In the genomic region with DNA sequence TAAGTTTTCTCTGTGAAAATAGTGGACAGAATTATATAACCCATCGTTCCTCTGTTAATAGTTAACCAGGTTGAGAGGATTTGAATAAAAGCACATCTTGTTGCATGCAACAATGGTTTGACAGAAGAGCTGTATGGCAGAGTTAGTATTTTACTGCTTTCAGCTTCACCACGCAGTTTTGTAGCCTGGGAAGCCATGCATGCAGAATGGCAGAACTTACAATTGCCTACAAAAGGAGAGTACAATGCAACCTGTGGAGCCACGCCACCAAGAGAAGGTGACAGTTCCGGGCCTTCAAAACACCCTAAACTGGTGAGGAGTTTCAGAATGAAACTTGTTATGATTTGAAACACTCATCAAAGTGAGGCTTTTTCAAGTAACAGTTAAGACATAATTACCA, we compare ENCODE assay signal across 11 cellular contexts.
A peak's percentile ranks its signal among the peaks of the same experiment; 100 is the strongest.
DNase-seq lines count a peak whose midpoint lies in the region; ATAC-seq and TF ChIP-seq lines count a peak whose summit lies in the region.
"Had no signal": no experiment of that assay in that cellular context is flagged by ENCODE, and none has a peak within 500 bp of the region (broad histone marks: within the 10 kb centered on the region; RNA-seq: fewer than 3 reads in every experiment).

No MANE protein-coding gene starts in this region.

- DNase-seq in SK-N-SH (no peak), renal cortical epithelial cell (ENCODE audit: low read depth) (peak; percentile 57), RKO (ENCODE audit: low spot score) (no peak), hippocampal formation (lab: John Stamatoyannopoulos, UW) (no peak), ureter (ENCODE audit: low spot score) (no peak)

- TF ChIP-seq RAD21 in SK-N-SH (IDR thresholded peaks at IDR 0.05; ENCODE audit: low read length), result no peak

- TF ChIP-seq CTCF in SK-N-SH (IDR thresholded peaks at IDR 0.05), result no peak

- POLR2A ChIA-PET in SK-N-SH (lab: Yijun Ruan, JAX), result no interaction called here

- H3K9me3 ChIP-seq in SK-N-SH, result no peaks in the 10 kb centered on the region

- no peaks in the 10 kb centered on the region for H3K27me3 ChIP-seq in SK-N-SH (ENCODE audit: insufficient read depth)

- 84% methylated on average over 4 of the region's 4 CpGs for WGBS in SK-N-SH (ENCODE audit: low lambda C conversion rate)

- H3K9ac ChIP-seq in SK-N-SH, result no peak overlapping the region
- H3K9ac ChIP-seq: GM23248 had no signal

- H2AFZ ChIP-seq in SK-N-SH (ENCODE audit: low read depth), result no peak overlapping the region
- H2AFZ ChIP-seq: GM23248 had no signal

- TF ChIP-seq EP300 in SK-N-SH (IDR thresholded peaks at IDR 0.05; ENCODE audit: borderline replicate concordance in 1 of 2, low read depth in 1 of 2, low read length in 1 of 2), result no peak

- CTCF ChIA-PET in SK-N-SH (lab: Yijun Ruan, JAX), result interaction anchor here (0.6 to 5.2 kb wide), 72 partner anchors 9 to 1233 kb away, joined by 3 to 143 read pairs (median 5); no protein-coding TSS in a partner anchor

- peaks cover 7 to 18% of the 10 kb centered on the region in 2 experiments; a peak in 3 of 4 replicates for H3K4me1 ChIP-seq in SK-N-SH (ENCODE audit: control insufficient read depth in 1 of 2, insufficient read depth in 2 of 2, low read depth in 1 of 2, low read length in 1 of 2)

- ATAC-seq in SK-N-SH treated with all-trans-retinoic acid at 6 μM for 48 hours (peak; percentile 11; the same call in 2 of the 3 replicates), GM21723 (IDR thresholded peaks at IDR 0.05; ENCODE audit: unreplicated experiment) (peak; percentile 81), HG03342 (IDR thresholded peaks at IDR 0.05; ENCODE audit: unreplicated experiment) (peak; percentile 69)

- no peaks in the 10 kb centered on the region for H3K36me3 ChIP-seq in SK-N-SH (replicated peaks in 1 of 2; ENCODE audit: control insufficient read depth in 1 of 2, insufficient read depth in 2 of 2, low read length in 1 of 2)
- H3K36me3 ChIP-seq: cardiac muscle cell had no signal

- H3K9me2 ChIP-seq in SK-N-SH, result no peaks in the 10 kb centered on the region

- no peak overlapping the region for H3K4me2 ChIP-seq in SK-N-SH

- no peaks in the 10 kb centered on the region for H3K79me2 ChIP-seq in SK-N-SH (ENCODE audit: insufficient read depth)

- H3K27ac ChIP-seq in SK-N-SH (ENCODE audit: low read depth in 2 of 2, low read length in 1 of 2), result no peak overlapping the region
- H3K27ac ChIP-seq: 22Rv1, cardiac muscle cell, GM23248 had no signal

- H4K20me1 ChIP-seq in SK-N-SH (ENCODE audit: insufficient read depth), result no peaks in the 10 kb centered on the region

- H3K4me3 ChIP-seq in SK-N-SH (ENCODE audit: low read depth in 2 of 2, low read length in 1 of 2), result no peak overlapping the region
- H3K4me3 ChIP-seq: cardiac muscle cell, GM23248 had no signal

- H3F3A ChIP-seq in SK-N-SH (replicated peaks; ENCODE audit: insufficient read depth), result no peaks in the 10 kb centered on the region

TF ChIP-seq in SK-N-SH treated with all-trans-retinoic acid at 6 μM for 48 hours, 23 proteins besides CTCF, POLR2A, EP300 and RAD21 (continues in another document):
- TF ChIP-seq ZNF8 (CRISPR knock-in tag; IDR thresholded peaks at IDR 0.05) (no peak), ZNF565 (CRISPR knock-in tag; conservative IDR thresholded peaks at IDR 0.05; ENCODE audit: low read depth) (no peak), TOX (CRISPR knock-in tag; IDR thresholded peaks at IDR 0.05; ENCODE audit: borderline replicate concordance) (no peak), GLIS3 (CRISPR knock-in tag; IDR thresholded peaks at IDR 0.05) (no peak), ZC3H10 (CRISPR knock-in tag; IDR thresholded peaks at IDR 0.05) (no peak), OSR1 (CRISPR knock-in tag; IDR thresholded peaks at IDR 0.05) (no peak), TCF4 (CRISPR knock-in tag; IDR thresholded peaks at IDR 0.05; ENCODE audit: borderline replicate concordance) (no peak)
- TF ChIP-seq, protein P1, sequence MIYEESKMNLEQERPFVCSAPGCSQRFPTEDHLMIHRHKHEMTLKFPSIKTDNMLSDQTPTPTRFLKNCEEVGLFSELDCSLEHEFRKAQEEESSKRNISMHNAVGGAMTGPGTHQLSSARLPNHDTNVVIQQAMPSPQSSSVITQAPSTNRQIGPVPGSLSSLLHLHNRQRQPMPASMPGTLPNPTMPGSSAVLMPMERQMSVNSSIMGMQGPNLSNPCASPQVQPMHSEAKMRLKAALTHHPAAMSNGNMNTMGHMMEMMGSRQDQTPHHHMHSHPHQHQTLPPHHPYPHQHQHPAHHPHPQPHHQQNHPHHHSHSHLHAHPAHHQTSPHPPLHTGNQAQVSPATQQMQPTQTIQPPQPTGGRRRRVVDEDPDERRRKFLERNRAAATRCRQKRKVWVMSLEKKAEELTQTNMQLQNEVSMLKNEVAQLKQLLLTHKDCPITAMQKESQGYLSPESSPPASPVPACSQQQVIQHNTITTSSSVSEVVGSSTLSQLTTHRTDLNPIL (CRISPR knock-in tag; IDR thresholded peaks at IDR 0.05; ENCODE audit: low read depth), result no peak
- TF ChIP-seq, protein P2, sequence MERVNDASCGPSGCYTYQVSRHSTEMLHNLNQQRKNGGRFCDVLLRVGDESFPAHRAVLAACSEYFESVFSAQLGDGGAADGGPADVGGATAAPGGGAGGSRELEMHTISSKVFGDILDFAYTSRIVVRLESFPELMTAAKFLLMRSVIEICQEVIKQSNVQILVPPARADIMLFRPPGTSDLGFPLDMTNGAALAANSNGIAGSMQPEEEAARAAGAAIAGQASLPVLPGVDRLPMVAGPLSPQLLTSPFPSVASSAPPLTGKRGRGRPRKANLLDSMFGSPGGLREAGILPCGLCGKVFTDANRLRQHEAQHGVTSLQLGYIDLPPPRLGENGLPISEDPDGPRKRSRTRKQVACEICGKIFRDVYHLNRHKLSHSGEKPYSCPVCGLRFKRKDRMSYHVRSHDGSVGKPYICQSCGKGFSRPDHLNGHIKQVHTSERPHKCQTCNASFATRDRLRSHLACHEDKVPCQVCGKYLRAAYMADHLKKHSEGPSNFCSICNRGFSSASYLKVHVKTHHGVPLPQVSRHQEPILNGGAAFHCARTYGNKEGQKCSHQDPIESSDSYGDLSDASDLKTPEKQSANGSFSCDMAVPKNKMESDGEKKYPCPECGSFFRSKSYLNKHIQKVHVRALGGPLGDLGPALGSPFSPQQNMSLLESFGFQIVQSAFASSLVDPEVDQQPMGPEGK (CRISPR knock-in tag; IDR thresholded peaks at IDR 0.05; ENCODE audit: borderline replicate concordance), result no peak

TF ChIP-seq in SK-N-SH, 30 proteins besides CTCF, POLR2A, EP300 and RAD21 (continues in another document):
- TF ChIP-seq, protein P3, sequence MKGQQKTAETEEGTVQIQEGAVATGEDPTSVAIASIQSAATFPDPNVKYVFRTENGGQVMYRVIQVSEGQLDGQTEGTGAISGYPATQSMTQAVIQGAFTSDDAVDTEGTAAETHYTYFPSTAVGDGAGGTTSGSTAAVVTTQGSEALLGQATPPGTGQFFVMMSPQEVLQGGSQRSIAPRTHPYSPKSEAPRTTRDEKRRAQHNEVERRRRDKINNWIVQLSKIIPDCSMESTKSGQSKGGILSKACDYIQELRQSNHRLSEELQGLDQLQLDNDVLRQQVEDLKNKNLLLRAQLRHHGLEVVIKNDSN (IDR thresholded peaks at IDR 0.05; ENCODE audit: borderline replicate concordance, low read depth), result no peak
- no peak for TF ChIP-seq GATA2 (CRISPR knock-in tag; IDR thresholded peaks at IDR 0.05)
- no peak for TF ChIP-seq JUND (IDR thresholded peaks at IDR 0.05)
- TF ChIP-seq NRF1 (IDR thresholded peaks at IDR 0.05; ENCODE audit: low read depth, low read length), result no peak
- TF ChIP-seq NFIC (IDR thresholded peaks at IDR 0.05; ENCODE audit: borderline replicate concordance), result no peak
- TF ChIP-seq, protein P4, sequence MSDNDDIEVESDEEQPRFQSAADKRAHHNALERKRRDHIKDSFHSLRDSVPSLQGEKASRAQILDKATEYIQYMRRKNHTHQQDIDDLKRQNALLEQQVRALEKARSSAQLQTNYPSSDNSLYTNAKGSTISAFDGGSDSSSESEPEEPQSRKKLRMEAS (IDR thresholded peaks at IDR 0.05; ENCODE audit: low read depth), result no peak
- TF ChIP-seq, protein P5, sequence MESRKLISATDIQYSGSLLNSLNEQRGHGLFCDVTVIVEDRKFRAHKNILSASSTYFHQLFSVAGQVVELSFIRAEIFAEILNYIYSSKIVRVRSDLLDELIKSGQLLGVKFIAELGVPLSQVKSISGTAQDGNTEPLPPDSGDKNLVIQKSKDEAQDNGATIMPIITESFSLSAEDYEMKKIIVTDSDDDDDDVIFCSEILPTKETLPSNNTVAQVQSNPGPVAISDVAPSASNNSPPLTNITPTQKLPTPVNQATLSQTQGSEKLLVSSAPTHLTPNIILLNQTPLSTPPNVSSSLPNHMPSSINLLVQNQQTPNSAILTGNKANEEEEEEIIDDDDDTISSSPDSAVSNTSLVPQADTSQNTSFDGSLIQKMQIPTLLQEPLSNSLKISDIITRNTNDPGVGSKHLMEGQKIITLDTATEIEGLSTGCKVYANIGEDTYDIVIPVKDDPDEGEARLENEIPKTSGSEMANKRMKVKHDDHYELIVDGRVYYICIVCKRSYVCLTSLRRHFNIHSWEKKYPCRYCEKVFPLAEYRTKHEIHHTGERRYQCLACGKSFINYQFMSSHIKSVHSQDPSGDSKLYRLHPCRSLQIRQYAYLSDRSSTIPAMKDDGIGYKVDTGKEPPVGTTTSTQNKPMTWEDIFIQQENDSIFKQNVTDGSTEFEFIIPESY (IDR thresholded peaks at IDR 0.05; ENCODE audit: borderline replicate concordance, low read depth), result no peak

Comparison
In these comparisons a context has a peak if more than half of its experiments do, and no peak if none do; other contexts are left out.
1. ATAC-seq: peak in every context shown above with its lines; median percentile 81 in GM21723; 69 in HG03342; 11 in SK-N-SH treated with all-trans-retinoic acid at 6 μM for 48 hours.